In the genomic region with DNA sequence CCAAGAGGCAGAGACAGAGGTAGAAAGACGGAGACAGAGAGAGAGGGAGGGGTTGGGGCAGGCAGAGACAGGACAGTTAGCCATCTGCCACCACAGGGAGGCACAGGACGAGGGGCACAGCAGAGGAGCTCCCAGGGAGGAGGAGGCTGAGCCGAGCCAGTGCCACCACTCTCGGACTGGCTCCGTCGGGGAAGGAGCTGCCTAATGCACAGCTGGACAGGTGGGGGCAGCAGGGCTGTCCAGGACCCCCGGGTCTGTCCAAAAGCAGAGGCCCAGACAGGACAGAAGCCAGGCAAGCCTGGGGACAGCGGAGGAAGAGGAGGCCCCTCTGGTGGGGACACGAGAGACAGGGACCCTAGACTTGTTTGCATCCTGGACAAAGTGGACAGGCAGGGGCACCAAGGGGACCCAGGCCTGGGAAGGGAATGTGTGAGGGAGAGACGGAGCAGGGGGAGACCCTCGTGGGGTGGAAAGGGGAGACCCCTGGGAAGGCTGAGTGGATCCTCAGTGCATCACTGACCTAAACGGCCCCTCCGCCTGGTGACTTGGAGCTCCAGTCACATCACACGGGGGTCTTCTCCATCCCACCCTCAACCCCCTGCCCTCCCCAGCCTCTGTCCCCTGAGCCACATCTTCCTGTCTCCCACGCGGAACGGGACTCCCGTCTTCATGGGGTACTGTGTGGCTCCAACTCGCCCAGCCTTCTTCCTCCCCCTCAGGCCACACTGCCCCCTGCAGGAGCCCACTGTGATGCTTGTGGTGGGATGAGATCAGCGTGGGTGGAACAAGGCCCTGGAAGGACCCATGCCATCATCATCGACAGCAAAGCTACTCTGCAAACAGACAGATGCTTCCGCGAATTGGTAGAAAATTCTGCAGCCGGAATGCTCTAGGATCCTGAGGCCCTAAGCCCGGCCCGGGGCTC, we compare ENCODE assay signal across 9 cellular contexts. TPM values are rescaled to one million over a fixed set of nuclear protein-coding genes. Genes with fewer than 3 reads are reported as not detected.
DNase-seq lines count a peak whose midpoint lies in the region; ATAC-seq and TF ChIP-seq lines count a peak whose summit lies in the region.
"Had no signal": no experiment of that assay in that cellular context is flagged by ENCODE, and none has a peak within 500 bp of the region (broad histone marks: within the 10 kb centered on the region; RNA-seq: fewer than 3 reads in every experiment).

No MANE protein-coding gene starts in this region.

- H3K4me1 ChIP-seq in skeletal muscle tissue (ENCODE audit: control insufficient read depth in 3 of 3, insufficient read depth in 3 of 3, low read length in 3 of 3): peaks cover 0 to 9% (median 3%) of the 10 kb centered on the region in 3 donors

- peak overlapping the region; percentile 14 to 54 (median 51) for H3K9ac ChIP-seq in skeletal muscle tissue (ENCODE audit: low read depth in 1 of 3, low read length in 3 of 3)

- H3K27ac ChIP-seq in skeletal muscle tissue (ENCODE audit: low read depth, low read length): peak overlapping the region; percentile 12
- H3K27ac ChIP-seq: SK-N-MC had no signal

- H3K27me3 ChIP-seq in skeletal muscle tissue (ENCODE audit: control insufficient read depth in 3 of 3, insufficient read depth in 3 of 3, low read length in 3 of 3) (peaks cover 0 to 35% (median 11%) of the 10 kb centered on the region in 3 donors), MG63 (no peaks in the 10 kb centered on the region)

- peak; percentile 3 for DNase-seq in OCI-M1 (lab: John Stamatoyannopoulos, UW)
- peak; percentile 7 for DNase-seq in globus pallidus (ENCODE audit: low spot score)
- no peak for DNase-seq in MG63
- DNase-seq in amygdala (lab: John Stamatoyannopoulos, UW): no peak
- no peak for DNase-seq in hippocampal formation (lab: John Stamatoyannopoulos, UW)

- peak; percentile 29; the same call in 1 of the 2 replicates for TF ChIP-seq CTCF in GM12874 (IDR thresholded peaks at IDR 0.05; ENCODE audit: insufficient read depth, low read depth, low read length)

- no peak for ATAC-seq in GM19035 (IDR thresholded peaks at IDR 0.05; ENCODE audit: unreplicated experiment)

- H3K36me3 ChIP-seq in skeletal muscle tissue (ENCODE audit: control insufficient read depth in 3 of 3, insufficient read depth in 3 of 3, low read length in 3 of 3) (no peaks in the 10 kb centered on the region), MG63 (no peaks in the 10 kb centered on the region)

- no peaks in the 10 kb centered on the region for H3K9me3 ChIP-seq in skeletal muscle tissue (ENCODE audit: control insufficient read depth in 3 of 3, low read length in 3 of 3)
- no peaks in the 10 kb centered on the region for H3K9me3 ChIP-seq in MG63

- peak overlapping the region; percentile 48 to 54 (median 52) for H3K4me3 ChIP-seq in skeletal muscle tissue (ENCODE audit: low read length in 3 of 3)
- no peak overlapping the region for H3K4me3 ChIP-seq in MG63
- H3K4me3 ChIP-seq: SK-N-MC had no signal

RNA-seq across cellular contexts. Expression of a gene that starts 0.9 kb away (rescaled TPM):
- total RNA-seq in skeletal muscle tissue: 33.9 TPM
- total RNA-seq in MG63 (2014; rRNA removed; shearing (Covaris generic); ENCODE audit: low replicate concordance): not detected in 2 replicates

RNA-seq across cellular contexts. Expression of a gene that starts 17.9 kb away (rescaled TPM):
- under 0.01 TPM for total RNA-seq in skeletal muscle tissue
- total RNA-seq in MG63 (2014; rRNA removed; shearing (Covaris generic); ENCODE audit: low replicate concordance): not detected in 2 replicates

RNA-seq across cellular contexts. Expression of a gene that starts 35.0 kb away (rescaled TPM):
- not detected for total RNA-seq in skeletal muscle tissue
- not detected in 2 replicates for total RNA-seq in MG63 (2014; rRNA removed; shearing (Covaris generic); ENCODE audit: low replicate concordance)

Comparison
In these comparisons a context has a peak if more than half of its experiments do, and no peak if none do; other contexts are left out.
1. DNase-seq: peak in OCI-M1 (single experiment) and globus pallidus (single experiment); none in MG63 (single experiment), amygdala (0 of 56) and hippocampal formation (0 of 2).
2. RNA of a gene that starts 0.9 kb away (total RNA-seq): 33.9 TPM in skeletal muscle tissue (single experiment); not detected in MG63; every median in the first group is over 10 times any median in the second.